Comparison of ENCODE assay signal across 1 cellular context in the genomic region with DNA sequence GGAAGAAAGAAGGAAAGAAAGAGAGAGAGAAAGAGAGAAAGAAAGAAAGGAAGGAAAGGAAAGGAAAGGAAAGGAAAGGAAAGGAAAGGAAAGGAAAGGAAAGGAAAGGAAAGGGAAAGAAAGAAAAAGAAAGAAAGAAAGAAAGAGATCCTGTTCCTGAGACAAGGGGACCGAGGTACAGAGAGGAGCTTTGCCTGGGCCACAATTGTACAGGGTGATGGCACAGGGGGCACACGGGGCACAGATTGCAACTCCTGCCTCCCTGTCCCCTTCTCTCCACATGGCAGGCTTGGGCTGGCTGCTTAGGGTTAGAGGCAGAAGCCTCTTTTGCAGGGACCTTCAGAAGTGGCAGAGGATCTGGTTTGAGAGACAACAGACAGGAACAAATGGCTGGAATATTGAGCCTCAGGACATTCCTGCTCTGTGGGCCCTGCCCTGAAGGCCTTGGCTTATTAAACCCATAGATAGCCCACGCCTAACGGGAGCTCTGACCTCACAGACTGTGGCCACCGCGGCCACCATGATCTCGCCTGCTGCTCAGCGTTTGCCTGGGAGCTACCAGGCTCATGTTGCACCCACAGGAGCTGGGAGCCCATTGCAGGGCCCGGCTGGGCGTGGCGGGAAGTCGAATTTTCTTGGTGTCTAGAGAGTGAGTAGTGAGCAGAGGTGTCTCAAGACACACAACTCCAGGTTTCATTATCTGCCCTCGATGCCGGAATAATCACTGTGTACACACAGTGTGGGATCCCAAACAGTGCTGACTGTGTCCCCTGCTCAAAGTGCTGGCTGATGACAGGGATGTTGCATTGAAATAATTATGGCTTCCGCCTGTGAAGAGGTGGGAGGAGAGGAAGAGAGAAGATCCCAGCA.
TF ChIP-seq lines count a peak whose summit lies in the region.

No MANE protein-coding gene starts in this region.

TF ChIP-seq in GM23338, 12 proteins besides CTCF, POLR2A, EP300 and RAD21 (continued from another document):
- TF ChIP-seq, protein P1, sequence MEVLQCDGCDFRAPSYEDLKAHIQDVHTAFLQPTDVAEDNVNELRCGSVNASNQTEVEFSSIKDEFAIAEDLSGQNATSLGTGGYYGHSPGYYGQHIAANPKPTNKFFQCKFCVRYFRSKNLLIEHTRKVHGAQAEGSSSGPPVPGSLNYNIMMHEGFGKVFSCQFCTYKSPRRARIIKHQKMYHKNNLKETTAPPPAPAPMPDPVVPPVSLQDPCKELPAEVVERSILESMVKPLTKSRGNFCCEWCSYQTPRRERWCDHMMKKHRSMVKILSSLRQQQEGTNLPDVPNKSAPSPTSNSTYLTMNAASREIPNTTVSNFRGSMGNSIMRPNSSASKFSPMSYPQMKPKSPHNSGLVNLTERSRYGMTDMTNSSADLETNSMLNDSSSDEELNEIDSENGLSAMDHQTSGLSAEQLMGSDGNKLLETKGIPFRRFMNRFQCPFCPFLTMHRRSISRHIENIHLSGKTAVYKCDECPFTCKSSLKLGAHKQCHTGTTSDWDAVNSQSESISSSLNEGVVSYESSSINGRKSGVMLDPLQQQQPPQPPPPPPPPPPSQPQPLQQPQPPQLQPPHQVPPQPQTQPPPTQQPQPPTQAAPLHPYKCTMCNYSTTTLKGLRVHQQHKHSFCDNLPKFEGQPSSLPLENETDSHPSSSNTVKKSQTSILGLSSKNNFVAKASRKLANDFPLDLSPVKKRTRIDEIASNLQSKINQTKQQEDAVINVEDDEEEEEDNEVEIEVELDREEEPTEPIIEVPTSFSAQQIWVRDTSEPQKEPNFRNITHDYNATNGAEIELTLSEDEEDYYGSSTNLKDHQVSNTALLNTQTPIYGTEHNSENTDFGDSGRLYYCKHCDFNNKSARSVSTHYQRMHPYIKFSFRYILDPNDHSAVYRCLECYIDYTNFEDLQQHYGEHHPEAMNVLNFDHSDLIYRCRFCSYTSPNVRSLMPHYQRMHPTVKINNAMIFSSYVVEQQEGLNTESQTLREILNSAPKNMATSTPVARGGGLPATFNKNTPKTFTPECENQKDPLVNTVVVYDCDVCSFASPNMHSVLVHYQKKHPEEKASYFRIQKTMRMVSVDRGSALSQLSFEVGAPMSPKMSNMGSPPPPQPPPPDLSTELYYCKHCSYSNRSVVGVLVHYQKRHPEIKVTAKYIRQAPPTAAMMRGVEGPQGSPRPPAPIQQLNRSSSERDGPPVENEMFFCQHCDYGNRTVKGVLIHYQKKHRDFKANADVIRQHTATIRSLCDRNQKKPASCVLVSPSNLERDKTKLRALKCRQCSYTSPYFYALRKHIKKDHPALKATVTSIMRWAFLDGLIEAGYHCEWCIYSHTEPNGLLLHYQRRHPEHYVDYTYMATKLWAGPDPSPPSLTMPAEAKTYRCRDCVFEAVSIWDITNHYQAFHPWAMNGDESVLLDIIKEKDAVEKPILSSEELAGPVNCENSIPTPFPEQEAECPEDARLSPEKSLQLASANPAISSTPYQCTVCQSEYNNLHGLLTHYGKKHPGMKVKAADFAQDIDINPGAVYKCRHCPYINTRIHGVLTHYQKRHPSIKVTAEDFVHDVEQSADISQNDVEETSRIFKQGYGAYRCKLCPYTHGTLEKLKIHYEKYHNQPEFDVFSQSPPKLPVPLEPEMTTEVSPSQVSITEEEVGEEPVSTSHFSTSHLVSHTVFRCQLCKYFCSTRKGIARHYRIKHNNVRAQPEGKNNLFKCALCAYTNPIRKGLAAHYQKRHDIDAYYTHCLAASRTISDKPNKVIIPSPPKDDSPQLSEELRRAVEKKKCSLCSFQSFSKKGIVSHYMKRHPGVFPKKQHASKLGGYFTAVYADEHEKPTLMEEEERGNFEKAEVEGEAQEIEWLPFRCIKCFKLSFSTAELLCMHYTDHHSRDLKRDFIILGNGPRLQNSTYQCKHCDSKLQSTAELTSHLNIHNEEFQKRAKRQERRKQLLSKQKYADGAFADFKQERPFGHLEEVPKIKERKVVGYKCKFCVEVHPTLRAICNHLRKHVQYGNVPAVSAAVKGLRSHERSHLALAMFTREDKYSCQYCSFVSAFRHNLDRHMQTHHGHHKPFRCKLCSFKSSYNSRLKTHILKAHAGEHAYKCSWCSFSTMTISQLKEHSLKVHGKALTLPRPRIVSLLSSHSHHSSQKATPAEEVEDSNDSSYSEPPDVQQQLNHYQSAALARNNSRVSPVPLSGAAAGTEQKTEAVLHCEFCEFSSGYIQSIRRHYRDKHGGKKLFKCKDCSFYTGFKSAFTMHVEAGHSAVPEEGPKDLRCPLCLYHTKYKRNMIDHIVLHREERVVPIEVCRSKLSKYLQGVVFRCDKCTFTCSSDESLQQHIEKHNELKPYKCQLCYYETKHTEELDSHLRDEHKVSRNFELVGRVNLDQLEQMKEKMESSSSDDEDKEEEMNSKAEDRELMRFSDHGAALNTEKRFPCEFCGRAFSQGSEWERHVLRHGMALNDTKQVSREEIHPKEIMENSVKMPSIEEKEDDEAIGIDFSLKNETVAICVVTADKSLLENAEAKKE (CRISPR knock-in tag; IDR thresholded peaks at IDR 0.05): no peak
- TF ChIP-seq POLR2AphosphoS5 (IDR thresholded peaks at IDR 0.05; ENCODE audit: low read depth) (no peak), EZH2 (IDR thresholded peaks at IDR 0.05; ENCODE audit: low read depth, unreplicated experiment) (no peak), STAT1 (IDR thresholded peaks at IDR 0.05; ENCODE audit: unreplicated experiment) (no peak), NANOG (IDR thresholded peaks at IDR 0.05; ENCODE audit: borderline replicate concordance) (no peak), ZNF114 (CRISPR knock-in tag; IDR thresholded peaks at IDR 0.05) (no peak), JUNB (IDR thresholded peaks at IDR 0.05; ENCODE audit: unreplicated experiment) (no peak), CREB1 (CRISPR knock-in tag; IDR thresholded peaks at IDR 0.05; ENCODE audit: low read depth) (no peak), EZH2phosphoT487 (IDR thresholded peaks at IDR 0.05; ENCODE audit: unreplicated experiment) (no peak), ZNF331 (CRISPR knock-in tag; IDR thresholded peaks at IDR 0.05; ENCODE audit: low read depth) (no peak)
